1 cellular context compared by ENCODE assay signal in the genomic region with DNA sequence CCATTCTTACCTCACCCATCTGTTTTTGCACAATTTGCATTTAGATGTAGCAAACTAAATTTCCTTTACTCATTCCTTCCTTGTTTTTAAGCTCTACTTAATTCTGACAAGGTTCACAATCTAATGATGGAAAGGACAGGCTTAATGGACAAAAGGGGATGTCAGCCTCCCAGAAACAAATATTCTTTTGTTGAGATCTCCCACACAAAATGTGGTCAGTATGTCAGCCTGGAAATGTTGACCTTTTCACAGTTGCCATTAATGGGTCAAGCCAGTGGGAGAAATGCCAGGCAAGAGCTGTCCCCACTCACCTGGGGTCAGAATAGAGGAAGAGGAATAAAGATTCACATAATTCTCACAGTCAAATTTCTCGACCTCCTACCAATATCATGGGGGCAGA.
TF ChIP-seq lines count a peak whose summit lies in the region.

No MANE protein-coding gene starts in this region.

TF ChIP-seq in HepG2, 621 proteins besides CTCF, POLR2A, EP300 and RAD21:
- TF ChIP-seq HOXA5 (CRISPR knock-in tag; IDR thresholded peaks at IDR 0.05), result no peak
- no peak for TF ChIP-seq NR2F6 (IDR thresholded peaks at IDR 0.05)
- 0 out of 2 replicates have a peak, but pooled peaks have one; percentile 19 for TF ChIP-seq NR2F6 (CRISPR knock-in tag; IDR thresholded peaks at IDR 0.05)
TF ChIP-seq in HepG2: peak in this region for 1.
